In genomic region chr5:55105976-55106375, GRCh38 we compare ENCODE assay signal across 11 cellular contexts. TPM values are rescaled to one million over a fixed set of nuclear protein-coding genes. Genes with fewer than 3 reads are reported as not detected.
DNase-seq lines count a peak whose midpoint lies in the region; ATAC-seq and TF ChIP-seq lines count a peak whose summit lies in the region.
"Not testable (repeated sequence)": the region's sequence is repeated elsewhere in the genome, so short reads cannot be mapped to it uniquely, and the experiment has no call there.
"Had no signal": no experiment of that assay in that cellular context is flagged by ENCODE, and none has a peak within 500 bp of the region (broad histone marks: within the 10 kb centered on the region; RNA-seq: fewer than 3 reads in every experiment).

No MANE protein-coding gene starts in this region.

- peak overlapping the region; percentile 12 for H3K4me3 Mint-ChIP-seq in CD8-positive, alpha-beta T cell
- H3K4me3 Mint-ChIP-seq in T-helper 1 cell treated with Interleukin-12 subunit alpha and Interleukin-12 subunit beta and Interleukin-4 antibody, amounts not matched to agents 30 μg/mL and 1 μg/mL, for 36 hours, result peak overlapping the region; percentile 77
- H3K4me3 Mint-ChIP-seq in activated CD4-positive, alpha-beta memory T cell treated with anti-CD3 and anti-CD28 coated beads, Interleukin-2, amount 10 ng/mL, durations not matched to agents 7 days and 5 days, result peak overlapping the region; percentile 54
- H3K4me3 Mint-ChIP-seq in activated T-helper 1 cell treated with anti-CD3 and anti-CD28 coated beads, Interleukin-12 subunit alpha, Interleukin-12 subunit beta, Interleukin-2, Interleukin-4 antibody, amounts not matched to agents 30 ng/mL and 10 ng/mL and 1 ng/mL, durations not matched to agents 14 hours and 24 hours and 36 hours, result peak overlapping the region; percentile 63
- H3K4me3 Mint-ChIP-seq in effector memory CD8-positive, alpha-beta T cell, result peak overlapping the region; percentile 66 to 99
- peak overlapping the region; percentile 74 for H3K4me3 Mint-ChIP-seq in natural killer cell treated with Interleukin-12 subunit alpha and Interleukin-12 subunit beta and Interleukin-15 and Interleukin-18, amount 100 ng/mL, for 72 hours

- not testable (repeated sequence) for H3K9me3 ChIP-seq in CD8-positive, alpha-beta T cell (ENCODE audit: low read length)

- H3K36me3 ChIP-seq in CD8-positive, alpha-beta T cell (ENCODE audit: insufficient read depth, low read length), result not testable (repeated sequence)

- H3K27ac ChIP-seq in CD8-positive, alpha-beta T cell (ENCODE audit: low read depth, low read length), result not testable (repeated sequence)

- peaks cover 34% of the 10 kb centered on the region for H3K36me3 Mint-ChIP-seq in CD8-positive, alpha-beta T cell
- H3K36me3 Mint-ChIP-seq in T-helper 1 cell treated with Interleukin-12 subunit alpha and Interleukin-12 subunit beta and Interleukin-4 antibody, amounts not matched to agents 30 μg/mL and 1 μg/mL, for 36 hours (ENCODE audit: low read depth), result peaks cover 69% of the 10 kb centered on the region
- H3K36me3 Mint-ChIP-seq in activated CD4-positive, alpha-beta memory T cell treated with anti-CD3 and anti-CD28 coated beads, Interleukin-2, amount 10 ng/mL, durations not matched to agents 7 days and 5 days (ENCODE audit: low read depth), result peaks cover 72% of the 10 kb centered on the region
- peaks cover 50% of the 10 kb centered on the region for H3K36me3 Mint-ChIP-seq in activated T-helper 1 cell treated with anti-CD3 and anti-CD28 coated beads, Interleukin-12 subunit alpha, Interleukin-12 subunit beta, Interleukin-2, Interleukin-4 antibody, amounts not matched to agents 30 ng/mL and 10 ng/mL and 1 ng/mL, durations not matched to agents 14 hours and 24 hours and 36 hours (ENCODE audit: low read depth)
- H3K36me3 Mint-ChIP-seq in effector memory CD8-positive, alpha-beta T cell (ENCODE audit: insufficient read depth), result peaks cover 52% of the 10 kb centered on the region
- H3K36me3 Mint-ChIP-seq in natural killer cell treated with Interleukin-12 subunit alpha and Interleukin-12 subunit beta and Interleukin-15 and Interleukin-18, amount 100 ng/mL, for 72 hours, result peaks cover 45% of the 10 kb centered on the region

- H3K27me3 Mint-ChIP-seq in CD8-positive, alpha-beta T cell (ENCODE audit: low read depth); T-helper 1 cell treated with Interleukin-12 subunit alpha and Interleukin-12 subunit beta and Interleukin-4 antibody, amounts not matched to agents 30 μg/mL and 1 μg/mL, for 36 hours (ENCODE audit: low read depth); activated CD4-positive, alpha-beta memory T cell treated with anti-CD3 and anti-CD28 coated beads, Interleukin-2, amount 10 ng/mL, durations not matched to agents 7 days and 5 days; activated T-helper 1 cell treated with anti-CD3 and anti-CD28 coated beads, Interleukin-12 subunit alpha, Interleukin-12 subunit beta, Interleukin-2, Interleukin-4 antibody, amounts not matched to agents 30 ng/mL and 10 ng/mL and 1 ng/mL, durations not matched to agents 14 hours and 24 hours and 36 hours (ENCODE audit: insufficient read depth); effector memory CD8-positive, alpha-beta T cell; natural killer cell treated with Interleukin-12 subunit alpha and Interleukin-12 subunit beta and Interleukin-15 and Interleukin-18, amount 100 ng/mL, for 72 hours: not testable (repeated sequence)

- not testable (repeated sequence) for H3K27ac Mint-ChIP-seq in CD8-positive, alpha-beta T cell; T-helper 1 cell treated with Interleukin-12 subunit alpha and Interleukin-12 subunit beta and Interleukin-4 antibody, amounts not matched to agents 30 μg/mL and 1 μg/mL, for 36 hours; activated CD4-positive, alpha-beta memory T cell treated with anti-CD3 and anti-CD28 coated beads, Interleukin-2, amount 10 ng/mL, durations not matched to agents 7 days and 5 days; activated T-helper 1 cell treated with anti-CD3 and anti-CD28 coated beads, Interleukin-12 subunit alpha, Interleukin-12 subunit beta, Interleukin-2, Interleukin-4 antibody, amounts not matched to agents 30 ng/mL and 10 ng/mL and 1 ng/mL, durations not matched to agents 14 hours and 24 hours and 36 hours
- H3K27ac Mint-ChIP-seq in effector memory CD8-positive, alpha-beta T cell, result peak overlapping the region in 1 of 2 donors; percentile 66
- peak overlapping the region in 1 of 2 donors; percentile 86 for H3K27ac Mint-ChIP-seq in natural killer cell treated with Interleukin-12 subunit alpha and Interleukin-12 subunit beta and Interleukin-15 and Interleukin-18, amount 100 ng/mL, for 72 hours

- not testable (repeated sequence) for H3K9me3 Mint-ChIP-seq in CD8-positive, alpha-beta T cell; T-helper 1 cell treated with Interleukin-12 subunit alpha and Interleukin-12 subunit beta and Interleukin-4 antibody, amounts not matched to agents 30 μg/mL and 1 μg/mL, for 36 hours; activated CD4-positive, alpha-beta memory T cell treated with anti-CD3 and anti-CD28 coated beads, Interleukin-2, amount 10 ng/mL, durations not matched to agents 7 days and 5 days; activated T-helper 1 cell treated with anti-CD3 and anti-CD28 coated beads, Interleukin-12 subunit alpha, Interleukin-12 subunit beta, Interleukin-2, Interleukin-4 antibody, amounts not matched to agents 30 ng/mL and 10 ng/mL and 1 ng/mL, durations not matched to agents 14 hours and 24 hours and 36 hours; effector memory CD8-positive, alpha-beta T cell; natural killer cell treated with Interleukin-12 subunit alpha and Interleukin-12 subunit beta and Interleukin-15 and Interleukin-18, amount 100 ng/mL, for 72 hours

- POLR2A ChIA-PET in CD8-positive, alpha-beta T cell (lab: Charles Lee), result interaction anchor here (1.1 to 3.5 kb wide), 4 partner anchors 10 to 84 kb away, joined by 3 to 12 read pairs (median 4); no protein-coding TSS in a partner anchor
- POLR2A ChIA-PET in activated CD4-positive, alpha-beta memory T cell treated with anti-CD3 and anti-CD28 coated beads, Interleukin-2, amount 10 ng/mL, durations not matched to agents 7 days and 5 days (lab: Charles Lee), result interaction anchor here (1.5 to 6.3 kb wide), 4 partner anchors 36 to 81 kb away, joined by 3 to 59 read pairs (median 12); partner anchors contain the start of gene GZMK

- H3K4me3 ChIP-seq in CD8-positive, alpha-beta T cell (ENCODE audit: low read depth, low read length), result not testable (repeated sequence)

- CTCF ChIA-PET in CD8-positive, alpha-beta T cell (lab: Charles Lee), result interaction anchor here (0.8 to 2.7 kb wide), 5 partner anchors 13 to 617 kb away, joined by 3 to 12 read pairs (median 7); no protein-coding TSS in a partner anchor
- CTCF ChIA-PET in activated CD4-positive, alpha-beta memory T cell treated with anti-CD3 and anti-CD28 coated beads, Interleukin-2, amount 10 ng/mL, durations not matched to agents 7 days and 5 days (lab: Charles Lee), result interaction anchor here (1.0 to 7.5 kb wide), 4 partner anchors 28 to 203 kb away, joined by 3 to 45 read pairs (median 6); no protein-coding TSS in a partner anchor

- not testable (repeated sequence) for DNase-seq in CD8-positive, alpha-beta T cell; activated CD4-positive, alpha-beta memory T cell treated with anti-CD3 and anti-CD28 coated beads, Interleukin-2, amount 10 ng/mL, durations not matched to agents 7 days and 5 days; activated T-helper 1 cell treated with anti-CD3 and anti-CD28 coated beads, Interleukin-12 subunit alpha, Interleukin-12 subunit beta, Interleukin-2, Interleukin-4 antibody, amounts not matched to agents 30 ng/mL and 10 ng/mL and 1 ng/mL, durations not matched to agents 14 hours and 24 hours and 36 hours (ENCODE audit: low spot score); effector memory CD8-positive, alpha-beta T cell; natural killer cell treated with Interleukin-12 subunit alpha and Interleukin-12 subunit beta and Interleukin-15 and Interleukin-18, amount 100 ng/mL, for 72 hours (ENCODE audit: low spot score)

- peaks cover 60% of the 10 kb centered on the region for H3K4me1 Mint-ChIP-seq in CD8-positive, alpha-beta T cell (ENCODE audit: low read depth)
- peaks cover 57% of the 10 kb centered on the region for H3K4me1 Mint-ChIP-seq in T-helper 1 cell treated with Interleukin-12 subunit alpha and Interleukin-12 subunit beta and Interleukin-4 antibody, amounts not matched to agents 30 μg/mL and 1 μg/mL, for 36 hours (ENCODE audit: low read depth)
- peaks cover 68% of the 10 kb centered on the region for H3K4me1 Mint-ChIP-seq in activated CD4-positive, alpha-beta memory T cell treated with anti-CD3 and anti-CD28 coated beads, Interleukin-2, amount 10 ng/mL, durations not matched to agents 7 days and 5 days
- H3K4me1 Mint-ChIP-seq in activated T-helper 1 cell treated with anti-CD3 and anti-CD28 coated beads, Interleukin-12 subunit alpha, Interleukin-12 subunit beta, Interleukin-2, Interleukin-4 antibody, amounts not matched to agents 30 ng/mL and 10 ng/mL and 1 ng/mL, durations not matched to agents 14 hours and 24 hours and 36 hours (ENCODE audit: low read depth), result peaks cover 82% of the 10 kb centered on the region
- peaks cover 40 to 64% of the 10 kb centered on the region in 2 donors for H3K4me1 Mint-ChIP-seq in effector memory CD8-positive, alpha-beta T cell (ENCODE audit: low read depth in 2 of 2)
- H3K4me1 Mint-ChIP-seq in natural killer cell treated with Interleukin-12 subunit alpha and Interleukin-12 subunit beta and Interleukin-15 and Interleukin-18, amount 100 ng/mL, for 72 hours (ENCODE audit: low read depth in 2 of 2), result peaks cover 58 to 60% of the 10 kb centered on the region in 2 donors

- peaks cover 43% of the 10 kb centered on the region for H3K4me1 ChIP-seq in CD8-positive, alpha-beta T cell (ENCODE audit: insufficient read depth, low read length)

- not testable (repeated sequence) for ATAC-seq in CD8-positive, alpha-beta T cell; effector memory CD8-positive, alpha-beta T cell (replicated peaks); natural killer cell treated with Interleukin-12 subunit alpha and Interleukin-12 subunit beta and Interleukin-15 and Interleukin-18, amount 100 ng/mL, for 72 hours

- TF ChIP-seq CTCF in CD8-positive, alpha-beta T cell (IDR thresholded peaks at IDR 0.05), result not testable (repeated sequence)

- intact Hi-C loops in CD8-positive, alpha-beta T cell (cut with DNase I, micrococcal nuclease); activated T-helper 1 cell treated with anti-CD3 and anti-CD28 coated beads, Interleukin-12 subunit alpha, Interleukin-12 subunit beta, Interleukin-2, Interleukin-4 antibody, amounts not matched to agents 30 ng/mL and 10 ng/mL and 1 ng/mL, durations not matched to agents 14 hours and 24 hours and 36 hours (cut with micrococcal nuclease): not testable (repeated sequence)

- not testable (repeated sequence) for H3K27me3 ChIP-seq in CD8-positive, alpha-beta T cell (ENCODE audit: insufficient read depth, low read length)

RNA-seq across cellular contexts. Expression of gene GZMA, which starts 3.5 kb away (rescaled TPM):
- 10 to 100 TPM; 13.4 to 13.6 TPM for total RNA-seq in CD8-positive, alpha-beta T cell
- 1,000 to 10,000 TPM; 1,058 to 1,099 TPM for total RNA-seq in activated CD4-positive, alpha-beta memory T cell treated with anti-CD3 and anti-CD28 coated beads, Interleukin-2, amount 10 ng/mL, durations not matched to agents 7 days and 5 days
- 88.1 and 93.7 TPM in 2 replicates for total RNA-seq in activated T-helper 1 cell treated with anti-CD3 and anti-CD28 coated beads, Interleukin-12 subunit alpha, Interleukin-12 subunit beta, Interleukin-2, Interleukin-4 antibody, amounts not matched to agents 30 ng/mL and 10 ng/mL and 1 ng/mL, durations not matched to agents 14 hours and 24 hours and 36 hours
- total RNA-seq in natural killer cell treated with Interleukin-12 subunit alpha and Interleukin-12 subunit beta and Interleukin-15 and Interleukin-18, amount 100 ng/mL, for 72 hours, result 1,000 to 10,000 TPM in 1 of 2 donors, 100 to 1,000 TPM in 1; 522 to 1,702 TPM
- total RNA-seq: GM12878, GM23248, H1, H7 had no signal

RNA-seq across cellular contexts. Expression of gene GPX8, which starts 54.0 kb away (rescaled TPM):
- not detected for total RNA-seq in CD8-positive, alpha-beta T cell
- total RNA-seq in activated CD4-positive, alpha-beta memory T cell treated with anti-CD3 and anti-CD28 coated beads, Interleukin-2, amount 10 ng/mL, durations not matched to agents 7 days and 5 days, result not detected
- not detected in 2 replicates for total RNA-seq in activated T-helper 1 cell treated with anti-CD3 and anti-CD28 coated beads, Interleukin-12 subunit alpha, Interleukin-12 subunit beta, Interleukin-2, Interleukin-4 antibody, amounts not matched to agents 30 ng/mL and 10 ng/mL and 1 ng/mL, durations not matched to agents 14 hours and 24 hours and 36 hours
- total RNA-seq in natural killer cell treated with Interleukin-12 subunit alpha and Interleukin-12 subunit beta and Interleukin-15 and Interleukin-18, amount 100 ng/mL, for 72 hours, result not detected
- total RNA-seq: CD4-positive, alpha-beta memory T cell; GM12878 had no signal

Comparison
In these comparisons a context has a peak if more than half of its experiments do, and no peak if none do; other contexts are left out.
1. H3K4me3 Mint-ChIP-seq: peak in every context shown above with its lines; median percentile 82 in effector memory CD8-positive, alpha-beta T cell; 77 in T-helper 1 cell treated with Interleukin-12 subunit alpha and Interleukin-12 subunit beta and Interleukin-4 antibody, amounts not matched to agents 30 μg/mL and 1 μg/mL, for 36 hours; 74 in natural killer cell treated with Interleukin-12 subunit alpha and Interleukin-12 subunit beta and Interleukin-15 and Interleukin-18, amount 100 ng/mL, for 72 hours; 63 in activated T-helper 1 cell treated with anti-CD3 and anti-CD28 coated beads, Interleukin-12 subunit alpha, Interleukin-12 subunit beta, Interleukin-2, Interleukin-4 antibody, amounts not matched to agents 30 ng/mL and 10 ng/mL and 1 ng/mL, durations not matched to agents 14 hours and 24 hours and 36 hours; 54 in activated CD4-positive, alpha-beta memory T cell treated with anti-CD3 and anti-CD28 coated beads, Interleukin-2, amount 10 ng/mL, durations not matched to agents 7 days and 5 days; 12 in CD8-positive, alpha-beta T cell.